Comparison of ENCODE assay signal across 2 cellular contexts in genomic region chr22:38401336-38402084, GRCh38.
A peak's percentile ranks its signal among the peaks of the same experiment; 100 is the strongest.
TF ChIP-seq lines count a peak whose summit lies in the region.

No MANE protein-coding gene starts in this region.

TF ChIP-seq in HEK293, 187 proteins besides CTCF, POLR2A, EP300 and RAD21 (continued from another document and continues in another):
- TF ChIP-seq KLF16 (tag by site-specific recombination; IDR thresholded peaks at IDR 0.05) (no peak), ZNF501 (tag by site-specific recombination; IDR thresholded peaks at IDR 0.05) (no peak), ZNF324 (tag by site-specific recombination; IDR thresholded peaks at IDR 0.05) (no peak), GLIS2 (tag by site-specific recombination; IDR thresholded peaks at IDR 0.05) (0 out of 2 replicates have a peak, but pooled peaks have one; percentile 11), ZNF362 (tag by site-specific recombination; IDR thresholded peaks at IDR 0.05) (no peak), ZNF768 (tag by site-specific recombination; IDR thresholded peaks at IDR 0.05) (no peak), ZNF391 (tag by site-specific recombination; IDR thresholded peaks at IDR 0.05; ENCODE audit: borderline replicate concordance, low read depth) (no peak), ZNF48 (tag by site-specific recombination; IDR thresholded peaks at IDR 0.05) (no peak), ZNF248 (tag by site-specific recombination; IDR thresholded peaks at IDR 0.05) (no peak), ATF2 (tag by site-specific recombination; IDR thresholded peaks at IDR 0.05; ENCODE audit: low read depth) (peak; percentile 56; the same call in 1 of the 2 replicates), ZFP69B (tag by site-specific recombination; IDR thresholded peaks at IDR 0.05) (no peak), ZNF416 (tag by site-specific recombination; IDR thresholded peaks at IDR 0.05) (no peak), ZSCAN5A (tag by site-specific recombination; IDR thresholded peaks at IDR 0.05) (no peak), ZNF341 (tag by site-specific recombination; IDR thresholded peaks at IDR 0.05; ENCODE audit: low read depth) (no peak), ZBTB48 (tag by site-specific recombination; IDR thresholded peaks at IDR 0.05) (0 out of 2 replicates have a peak, but pooled peaks have one; percentile 22), HOXC10 (CRISPR knock-in tag; IDR thresholded peaks at IDR 0.05) (no peak), MYNN (tag by site-specific recombination; IDR thresholded peaks at IDR 0.05; ENCODE audit: borderline replicate concordance) (no peak), KLF8 (tag by site-specific recombination; IDR thresholded peaks at IDR 0.05) (no peak), ZNF621 (tag by site-specific recombination; IDR thresholded peaks at IDR 0.05) (no peak), SCRT2 (tag by site-specific recombination; IDR thresholded peaks at IDR 0.05) (peak; percentile 40; the same call in 1 of the 2 replicates), ZNF518A (tag by site-specific recombination; conservative IDR thresholded peaks at IDR 0.05; ENCODE audit: low read depth) (no peak)

TF ChIP-seq in HepG2, 621 proteins besides CTCF, POLR2A, EP300 and RAD21 (continued from another document):
- TF ChIP-seq TFE3 (CRISPR knock-in tag; IDR thresholded peaks at IDR 0.05), result no peak
- 0 out of 2 replicates have a peak, but pooled peaks have one; percentile 2 for TF ChIP-seq GABPA (IDR thresholded peaks at IDR 0.05; ENCODE audit: low read depth, low read length)
- TF ChIP-seq GABPA (CRISPR knock-in tag; IDR thresholded peaks at IDR 0.05; ENCODE audit: low read depth), result no peak
- no peak for TF ChIP-seq ZNF354B (CRISPR knock-in tag; IDR thresholded peaks at IDR 0.05)
- no peak for TF ChIP-seq HOXA9 (CRISPR knock-in tag; IDR thresholded peaks at IDR 0.05; ENCODE audit: borderline replicate concordance)
- TF ChIP-seq YY1 (IDR thresholded peaks at IDR 0.05; ENCODE audit: insufficient read depth, insufficient replicate concordance, low read depth, low read length), result no peak
- TF ChIP-seq NR3C1 (CRISPR knock-in tag; IDR thresholded peaks at IDR 0.05), result no peak
- no peak for TF ChIP-seq MBD4 (IDR thresholded peaks at IDR 0.05; ENCODE audit: borderline replicate concordance, low read length)
- TF ChIP-seq ATF3 (CRISPR knock-in tag; IDR thresholded peaks at IDR 0.05), result peak; percentile 71
- TF ChIP-seq RFXANK (CRISPR knock-in tag; IDR thresholded peaks at IDR 0.05), result no peak
- peak; percentile 61; the same call in 1 of the 2 replicates for TF ChIP-seq JUN (CRISPR knock-in tag; IDR thresholded peaks at IDR 0.05)
- no peak for TF ChIP-seq POLR2AphosphoS2 (IDR thresholded peaks at IDR 0.05; ENCODE audit: low read depth, low read length)
- TF ChIP-seq TBP (CRISPR knock-in tag; IDR thresholded peaks at IDR 0.05), result no peak
- TF ChIP-seq TFDP2 (CRISPR knock-in tag; IDR thresholded peaks at IDR 0.05), result no peak
- TF ChIP-seq TEAD2 (CRISPR knock-in tag; IDR thresholded peaks at IDR 0.05), result no peak
- TF ChIP-seq KMT2B (CRISPR knock-in tag; IDR thresholded peaks at IDR 0.05), result no peak
- no peak for TF ChIP-seq ZNF276 (CRISPR knock-in tag; IDR thresholded peaks at IDR 0.05; ENCODE audit: low read depth)
- TF ChIP-seq SPEN (CRISPR knock-in tag; IDR thresholded peaks at IDR 0.05; ENCODE audit: low read depth), result 0 out of 2 replicates have a peak, but pooled peaks have one; percentile 40
- TF ChIP-seq ZNF207 (IDR thresholded peaks at IDR 0.05; ENCODE audit: borderline replicate concordance), result no peak
- peak; percentile 25; the same call in 1 of the 2 replicates for TF ChIP-seq ATF2 (CRISPR knock-in tag; IDR thresholded peaks at IDR 0.05)
- peak; percentile 98 for TF ChIP-seq ZNF263 (CRISPR knock-in tag; IDR thresholded peaks at IDR 0.05)
- no peak for TF ChIP-seq ZNF33B (CRISPR knock-in tag; IDR thresholded peaks at IDR 0.05)
- 0 out of 2 replicates have a peak, but pooled peaks have one; percentile 26 for TF ChIP-seq KDM1A (CRISPR knock-in tag; IDR thresholded peaks at IDR 0.05)
- TF ChIP-seq JUND (CRISPR knock-in tag; IDR thresholded peaks at IDR 0.05), result peak; percentile 67; the same call in 1 of the 2 replicates
- TF ChIP-seq HOMEZ (CRISPR knock-in tag; IDR thresholded peaks at IDR 0.05; ENCODE audit: low read depth), result no peak
- no peak for TF ChIP-seq ZNF235 (CRISPR knock-in tag; IDR thresholded peaks at IDR 0.05; ENCODE audit: borderline replicate concordance)
- TF ChIP-seq SUZ12 (IDR thresholded peaks at IDR 0.05; ENCODE audit: low read depth, low read length), result no peak
- no peak for TF ChIP-seq PRDM4 (CRISPR knock-in tag; IDR thresholded peaks at IDR 0.05; ENCODE audit: borderline replicate concordance)
- no peak for TF ChIP-seq ZNF282 (IDR thresholded peaks at IDR 0.05; ENCODE audit: partially characterized antibody)
- no peak for TF ChIP-seq PPARG (CRISPR knock-in tag; conservative IDR thresholded peaks at IDR 0.05)
- no peak for TF ChIP-seq ZNF670 (CRISPR knock-in tag; IDR thresholded peaks at IDR 0.05; ENCODE audit: borderline replicate concordance)
- TF ChIP-seq SYNCRIP (IDR thresholded peaks at IDR 0.05; ENCODE audit: insufficient read depth, low read depth, low read length), result no peak
- TF ChIP-seq KDM2A (CRISPR knock-in tag; IDR thresholded peaks at IDR 0.05; ENCODE audit: borderline replicate concordance, low read depth), result no peak
- TF ChIP-seq TEAD3 (CRISPR knock-in tag; optimal IDR thresholded peaks at IDR 0.05; ENCODE audit: borderline replicate concordance), result no peak
